In the genomic region with DNA sequence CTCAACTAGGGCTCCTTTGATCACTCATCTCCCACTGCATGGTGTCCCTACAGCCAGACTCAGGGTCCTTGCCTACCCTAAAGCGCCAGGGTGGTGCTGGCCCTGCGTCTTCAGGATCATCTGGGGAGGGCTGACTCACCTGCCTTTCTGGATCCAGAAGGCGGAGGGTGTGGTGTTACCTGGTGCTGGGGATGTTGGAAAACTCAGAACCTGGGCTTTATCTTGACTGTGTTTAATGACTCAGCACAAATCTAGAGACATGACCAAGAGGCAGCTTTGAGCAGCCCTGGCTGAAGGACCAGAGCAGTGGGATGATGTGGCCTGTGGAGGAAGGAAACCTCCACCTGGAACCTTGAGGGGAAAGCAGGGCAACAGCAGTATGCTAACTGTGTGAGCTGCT, we compare ENCODE assay signal across 18 cellular contexts.
DNase-seq lines count a peak whose midpoint lies in the region; ATAC-seq and TF ChIP-seq lines count a peak whose summit lies in the region.
"Had no signal": no experiment of that assay in that cellular context is flagged by ENCODE, and none has a peak within 500 bp of the region (broad histone marks: within the 10 kb centered on the region; RNA-seq: fewer than 3 reads in every experiment).

No MANE protein-coding gene starts in this region.

- no peak for TF ChIP-seq EP300 in esophagus muscularis mucosa (IDR thresholded peaks at IDR 0.05)

- no peaks in the 10 kb centered on the region for H3K27me3 ChIP-seq in Panc1 (ENCODE audit: control insufficient read depth, insufficient read depth, low read length)
- no peaks in the 10 kb centered on the region for H3K27me3 ChIP-seq in esophagus muscularis mucosa
- no peaks in the 10 kb centered on the region for H3K27me3 ChIP-seq in Peyer's patch

- POLR2A ChIA-PET in Panc1 (lab: Charles Lee), result no interaction called here

- CTCF ChIA-PET in Panc1 (lab: Charles Lee), result no interaction called here

- BruUV-seq in Panc1 (replicated peaks; lab: Mats Ljungman, UMichigan), result no TSS peak

- no peaks in the 10 kb centered on the region for H3K36me3 Mint-ChIP-seq in activated naive CD4-positive, alpha-beta T cell treated with anti-CD3 and anti-CD28 coated beads, Interleukin-2, amount 50 U/mL, for 72 hours
- H3K36me3 Mint-ChIP-seq in stimulated activated memory B cell treated with anti-CD40 and anti-IgM and Interleukin-4, amounts not matched to agents 10 μg/mL and 1 μg/mL and 100 μg/mL, for 72 hours, result peaks cover under 1% of the 10 kb centered on the region

- DNase-seq in activated naive CD4-positive, alpha-beta T cell treated with anti-CD3 and anti-CD28 coated beads, Interleukin-2, amount 50 U/mL, for 72 hours (ENCODE audit: low spot score in 2 of 2), result no peak
- no peak for DNase-seq in activated naive CD4-positive, alpha-beta T cell (lab: John Stamatoyannopoulos, UW)
- DNase-seq in Panc1 (ENCODE audit: low read depth, low spot score), result no peak
- no peak for DNase-seq in esophagus muscularis mucosa (ENCODE audit: extremely low spot score)
- DNase-seq in AG08395 (ENCODE audit: low spot score), result no peak
- no peak for DNase-seq in Peyer's patch
- DNase-seq in KBM-7, result no peak
- DNase-seq: dermis blood vessel endothelial cell; DMS79; islet precursor cell; NCI-H2081 treated with DMSO at 0.1 percent for 48 hours; NCI-H526; stimulated activated CD4-positive, alpha-beta T cell treated with anti-CD3 and anti-CD28 coated beads, Interleukin-2, amount 100 ng/mL, for 48 hours had no signal

- no peak for ATAC-seq in activated naive CD4-positive, alpha-beta T cell treated with anti-CD3 and anti-CD28 coated beads, Interleukin-2, amount 50 U/mL, for 72 hours
- ATAC-seq in Panc1, result no peak
- ATAC-seq in stimulated activated memory B cell treated with anti-CD40 and anti-IgM and Interleukin-4, amounts not matched to agents 10 μg/mL and 1 μg/mL and 100 μg/mL, for 72 hours, result no peak
- ATAC-seq: SK-N-SH treated with all-trans-retinoic acid at 6 μM for 48 hours had no signal

- H3K4me3 ChIP-seq in Panc1 (ENCODE audit: low read depth in 2 of 2, low read length in 2 of 2), result no peak overlapping the region
- H3K4me3 ChIP-seq in esophagus muscularis mucosa, result no peak overlapping the region
- H3K4me3 ChIP-seq in Peyer's patch, result no peak overlapping the region

- H3K9me3 ChIP-seq in Panc1 (ENCODE audit: control insufficient read depth, insufficient read depth, low read depth, low read length) (no peaks in the 10 kb centered on the region), esophagus muscularis mucosa (no peaks in the 10 kb centered on the region), Peyer's patch (no peaks in the 10 kb centered on the region)

- TF ChIP-seq POLR2A in esophagus muscularis mucosa (IDR thresholded peaks at IDR 0.05; ENCODE audit: low read depth) (no peak), Peyer's patch (IDR thresholded peaks at IDR 0.05) (no peak)

- peaks cover 94% of the 10 kb centered on the region for H3K4me1 ChIP-seq in Panc1 (ENCODE audit: control insufficient read depth, insufficient read depth, low read length)
- H3K4me1 ChIP-seq in esophagus muscularis mucosa, result peaks cover 75 to 100% (median 97%) of the 10 kb centered on the region in 4 donors
- H3K4me1 ChIP-seq in Peyer's patch, result peaks cover 5 to 33% (median 20%) of the 10 kb centered on the region in 4 donors

- H3K27ac Mint-ChIP-seq in activated naive CD4-positive, alpha-beta T cell treated with anti-CD3 and anti-CD28 coated beads, Interleukin-2, amount 50 U/mL, for 72 hours, result peak overlapping the region; percentile 75 to 94
- peak overlapping the region; percentile 98 for H3K27ac Mint-ChIP-seq in stimulated activated memory B cell treated with anti-CD40 and anti-IgM and Interleukin-4, amounts not matched to agents 10 μg/mL and 1 μg/mL and 100 μg/mL, for 72 hours

- TF ChIP-seq CTCF in Panc1 (IDR thresholded peaks at IDR 0.05) (no peak), esophagus muscularis mucosa (IDR thresholded peaks at IDR 0.05) (no peak), Peyer's patch (IDR thresholded peaks at IDR 0.05) (no peak)

- H3K4me3 Mint-ChIP-seq in stimulated activated memory B cell treated with anti-CD40 and anti-IgM and Interleukin-4, amounts not matched to agents 10 μg/mL and 1 μg/mL and 100 μg/mL, for 72 hours, result no peak overlapping the region
- H3K4me3 Mint-ChIP-seq: brain had no signal

- in situ Hi-C loops in Panc1 (cut with HindIII; ENCODE audit: low pct_unique_long_range_greater_than_20kb, low sequenced_read_pairs) (no loop called here), KBM-7 (cut with MboI; ENCODE audit: low pct_unique_long_range_greater_than_20kb, low sequenced_read_pairs) (no loop called here)

- H3K36me3 ChIP-seq in Panc1 (ENCODE audit: control insufficient read depth, insufficient read depth, low read length), result no peaks in the 10 kb centered on the region
- no peaks in the 10 kb centered on the region for H3K36me3 ChIP-seq in esophagus muscularis mucosa
- no peaks in the 10 kb centered on the region for H3K36me3 ChIP-seq in Peyer's patch

- intact Hi-C loops in Panc1 (cut with micrococcal nuclease; ENCODE audit: unreplicated experiment), result loop anchor here (10.0 kb wide), 1 partner anchor 111 kb away; no protein-coding TSS in a partner anchor
- intact Hi-C loops in esophagus muscularis mucosa (cut with DNase I), result no loop called here

- no peaks in the 10 kb centered on the region for H3K27me3 Mint-ChIP-seq in stimulated activated memory B cell treated with anti-CD40 and anti-IgM and Interleukin-4, amounts not matched to agents 10 μg/mL and 1 μg/mL and 100 μg/mL, for 72 hours
- H3K27me3 Mint-ChIP-seq: activated naive CD4-positive, alpha-beta T cell treated with anti-CD3 and anti-CD28 coated beads, Interleukin-2, amount 50 U/mL, for 24 hours; brain had no signal

- H3K27ac ChIP-seq in Panc1 (ENCODE audit: low read length) (peak overlapping the region; percentile 20), esophagus muscularis mucosa (replicated peaks in 1 of 4) (peak overlapping the region; percentile 21 to 71 (median 68)), Peyer's patch (peak overlapping the region in 1 of 4 donors; percentile 1)
- H3K27ac ChIP-seq: VCaP had no signal

- H3K9me3 Mint-ChIP-seq in activated naive CD4-positive, alpha-beta T cell treated with anti-CD3 and anti-CD28 coated beads, Interleukin-2, amount 50 U/mL, for 72 hours, result no peaks in the 10 kb centered on the region
- no peaks in the 10 kb centered on the region for H3K9me3 Mint-ChIP-seq in stimulated activated memory B cell treated with anti-CD40 and anti-IgM and Interleukin-4, amounts not matched to agents 10 μg/mL and 1 μg/mL and 100 μg/mL, for 72 hours
- H3K9me3 Mint-ChIP-seq: activated naive CD4-positive, alpha-beta T cell treated with anti-CD3 and anti-CD28 coated beads, Interleukin-2, amount 50 U/mL, for 24 hours had no signal

- H3K4me1 Mint-ChIP-seq in stimulated activated memory B cell treated with anti-CD40 and anti-IgM and Interleukin-4, amounts not matched to agents 10 μg/mL and 1 μg/mL and 100 μg/mL, for 72 hours, result peaks cover 98% of the 10 kb centered on the region

- 90% methylated on average over 2 of the region's 3 CpGs for WGBS in esophagus muscularis mucosa
